ENCODE assay signal across 9 cellular contexts in the genomic region with DNA sequence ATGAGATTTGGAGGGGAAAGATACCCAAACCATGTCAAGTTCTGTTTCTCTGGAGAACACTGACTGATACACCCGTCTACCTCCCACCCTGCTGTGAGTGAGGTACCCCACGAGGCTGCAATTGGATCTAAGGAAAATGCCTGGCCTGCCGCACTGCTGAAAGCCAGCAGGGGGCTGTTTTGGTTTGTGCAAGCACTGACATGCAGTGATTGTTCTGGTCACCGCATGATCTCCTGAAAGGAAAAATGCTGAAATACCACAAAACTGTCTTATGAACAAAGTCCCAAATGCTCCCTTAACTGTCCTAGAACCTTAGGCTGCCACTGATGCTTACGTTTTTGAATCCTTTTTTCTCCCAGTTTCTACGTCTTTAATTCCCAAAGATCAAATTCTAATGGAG.
DNase-seq lines count a peak whose midpoint lies in the region; ATAC-seq and TF ChIP-seq lines count a peak whose summit lies in the region.
"Had no signal": no experiment of that assay in that cellular context is flagged by ENCODE, and none has a peak within 500 bp of the region (broad histone marks: within the 10 kb centered on the region; RNA-seq: fewer than 3 reads in every experiment).

No MANE protein-coding gene starts in this region.

- no peaks in the 10 kb centered on the region for H4K20me1 ChIP-seq in GM23248 (ENCODE audit: insufficient read depth)

- H3K9me3 ChIP-seq in GM23248 (ENCODE audit: low read depth): no peaks in the 10 kb centered on the region

- in situ Hi-C loops in GM23248 (cut with MboI): no loop called here
- in situ Hi-C loops in SK-MEL-5 (cut with HindIII; ENCODE audit: low pct_unique_long_range_greater_than_20kb, low sequenced_read_pairs): no loop called here

- H2AFZ ChIP-seq in GM23248: no peak overlapping the region

- no peak overlapping the region for H3K4me2 ChIP-seq in GM23248 (ENCODE audit: unreplicated experiment)

- ATAC-seq in GM21360 (IDR thresholded peaks at IDR 0.05; ENCODE audit: unreplicated experiment): no peak

- 25 to 33% methylated on average over 6 of the region's 6 CpGs for WGBS in GM23248 (ENCODE audit: low coverage in 1 of 2, low lambda C conversion rate in 2 of 2, missing lambda C conversion rate in 2 of 2), 2 experiments

- peaks cover 21% of the 10 kb centered on the region for H3K27me3 ChIP-seq in GM23248 (replicated peaks; ENCODE audit: insufficient read depth)

- H3K9me2 ChIP-seq in GM23248 (ENCODE audit: insufficient read depth): no peaks in the 10 kb centered on the region

- H3K36me3 ChIP-seq in GM23248 (ENCODE audit: low read depth): no peaks in the 10 kb centered on the region

- no peak overlapping the region for H3K27ac ChIP-seq in GM23248
- H3K27ac ChIP-seq: VCaP had no signal

- H3K9ac ChIP-seq in GM23248: no peak overlapping the region

- no peaks in the 10 kb centered on the region for H3F3A ChIP-seq in GM23248 (ENCODE audit: insufficient read depth)

- DNase-seq in GM23248: peak; percentile 68
- DNase-seq in SK-MEL-5 (ENCODE audit: low read depth, low spot score): peak; percentile 47
- DNase-seq in foreskin fibroblast: peak; percentile 41 to 68
- no peak for DNase-seq in retinal pigment epithelial cell (ENCODE audit: low read depth)
- DNase-seq in Ammon's horn (ENCODE audit: low spot score): no peak
- no peak for DNase-seq in activated T-cell treated with anti-CD3 and anti-CD28 coated beads, Interleukin-2, amount 50 U/mL, for 1 hour
- DNase-seq: NCI-H2107 had no signal

- H3K4me1 ChIP-seq in GM23248 (ENCODE audit: insufficient read depth): no peaks in the 10 kb centered on the region

- H3K4me3 ChIP-seq in GM23248: no peak overlapping the region
- no peak overlapping the region for H3K4me3 ChIP-seq in foreskin fibroblast (ENCODE audit: low read depth in 1 of 2, low read length in 2 of 2)
- H3K4me3 ChIP-seq in retinal pigment epithelial cell (ENCODE audit: low read length): no peak overlapping the region

- H3K79me2 ChIP-seq in GM23248 (ENCODE audit: insufficient read depth): no peaks in the 10 kb centered on the region

- TF ChIP-seq CTCF in foreskin fibroblast (IDR thresholded peaks at IDR 0.05; ENCODE audit: low read depth, low read length) (peak; percentile 77), retinal pigment epithelial cell (conservative IDR thresholded peaks at IDR 0.05; ENCODE audit: low read depth, low read length) (peak; percentile 67)

Comparison
In these comparisons a context has a peak if more than half of its experiments do, and no peak if none do; other contexts are left out.
1. DNase-seq: peak in GM23248 (single experiment), SK-MEL-5 (single experiment) and foreskin fibroblast (2 of 2); none in retinal pigment epithelial cell (single experiment), Ammon's horn (single experiment) and activated T-cell treated with anti-CD3 and anti-CD28 coated beads, Interleukin-2, amount 50 U/mL, for 1 hour (single experiment).